ENCODE assay signal across 9 cellular contexts in genomic region chr13:33351324-33351723, GRCh38.
DNase-seq lines count a peak whose midpoint lies in the region; ATAC-seq and TF ChIP-seq lines count a peak whose summit lies in the region.
"Had no signal": no experiment of that assay in that cellular context is flagged by ENCODE, and none has a peak within 500 bp of the region (broad histone marks: within the 10 kb centered on the region; RNA-seq: fewer than 3 reads in every experiment).

No MANE protein-coding gene starts in this region.

- TF ChIP-seq CTCF in WTC11 (IDR thresholded peaks at IDR 0.05): no peak
- peak; percentile 39 for TF ChIP-seq CTCF in left ventricle myocardium inferior (IDR thresholded peaks at IDR 0.05; ENCODE audit: borderline replicate concordance)
- TF ChIP-seq CTCF in testis (IDR thresholded peaks at IDR 0.05): peak in 2 of 3 experiments; percentile 11 to 42

- TF ChIP-seq POLR2A in testis (IDR thresholded peaks at IDR 0.05): no peak

- intact Hi-C loops in left ventricle myocardium inferior (cut with micrococcal nuclease) (no loop called here), testis (cut with DNase I; ENCODE audit: low total_unique reads) (no loop called here)

- POLR2A ChIA-PET in WTC11 (lab: Charles Lee): no interaction called here

- H3K36me3 ChIP-seq in left ventricle myocardium inferior (no peaks in the 10 kb centered on the region), testis (ENCODE audit: low read depth, missing control alignments) (no peaks in the 10 kb centered on the region)

- peaks cover 65% of the 10 kb centered on the region for H3K4me1 ChIP-seq in left ventricle myocardium inferior
- no peaks in the 10 kb centered on the region for H3K4me1 ChIP-seq in testis

- peak overlapping the region; percentile 89 for H3K4me3 ChIP-seq in left ventricle myocardium inferior
- no peak overlapping the region for H3K4me3 ChIP-seq in testis

- peaks cover 33% of the 10 kb centered on the region for H3K27me3 Mint-ChIP-seq in WTC11 (ENCODE audit: low read depth)
- H3K27me3 Mint-ChIP-seq in activated naive CD4-positive, alpha-beta T cell treated with anti-CD3 and anti-CD28 coated beads, Interleukin-2, amount 10 ng/mL, durations not matched to agents 7 days and 5 days: peaks cover 41% of the 10 kb centered on the region

- H3K27ac ChIP-seq in left ventricle myocardium inferior (replicated peaks): peak overlapping the region; percentile 89
- H3K27ac ChIP-seq in testis: peak overlapping the region in 1 of 2 donors; percentile 90

- peak; percentile 13 for DNase-seq in HT1080 (ENCODE audit: low read depth)
- DNase-seq in WTC11 (ENCODE audit: low spot score): no peak
- no peak for DNase-seq in left ventricle myocardium inferior
- DNase-seq in testis: no peak
- no peak for DNase-seq in mesenteric fat pad (ENCODE audit: low spot score)
- DNase-seq in activated naive CD4-positive, alpha-beta T cell treated with anti-CD3 and anti-CD28 coated beads, Interleukin-2, amount 10 ng/mL, durations not matched to agents 7 days and 5 days: no peak
- DNase-seq: activated effector memory CD4-positive, alpha-beta T cell treated with Interleukin-2 at 50 U/mL for 16 hours had no signal

- peaks cover 7% of the 10 kb centered on the region for H3K4me1 Mint-ChIP-seq in WTC11
- no peaks in the 10 kb centered on the region for H3K4me1 Mint-ChIP-seq in activated naive CD4-positive, alpha-beta T cell treated with anti-CD3 and anti-CD28 coated beads, Interleukin-2, amount 10 ng/mL, durations not matched to agents 7 days and 5 days

- no peak overlapping the region for H3K27ac Mint-ChIP-seq in WTC11
- H3K27ac Mint-ChIP-seq in activated naive CD4-positive, alpha-beta T cell treated with anti-CD3 and anti-CD28 coated beads, Interleukin-2, amount 10 ng/mL, durations not matched to agents 7 days and 5 days: no peak overlapping the region

- CTCF ChIA-PET in WTC11 (lab: Charles Lee): interaction anchor here (1.4 kb wide), 1 partner anchor 123 kb away, joined by 3 read pairs; no protein-coding TSS in a partner anchor
- CTCF ChIA-PET in activated naive CD4-positive, alpha-beta T cell treated with anti-CD3 and anti-CD28 coated beads, Interleukin-2, amount 10 ng/mL, durations not matched to agents 7 days and 5 days (lab: Charles Lee): no interaction called here

- H3K9me3 Mint-ChIP-seq in WTC11: 0 out of 2 replicates have a peak, but pooled peaks cover under 1% of the 10 kb centered on the region
- H3K9me3 Mint-ChIP-seq in activated naive CD4-positive, alpha-beta T cell treated with anti-CD3 and anti-CD28 coated beads, Interleukin-2, amount 10 ng/mL, durations not matched to agents 7 days and 5 days: no peaks in the 10 kb centered on the region

- 23 to 27% methylated on average over 2 of the region's 2 CpGs for WGBS in testis, 2 donors

- H3K9me3 ChIP-seq in left ventricle myocardium inferior (replicated peaks) (no peaks in the 10 kb centered on the region), testis (no peaks in the 10 kb centered on the region)

- H3K27me3 ChIP-seq in left ventricle myocardium inferior (ENCODE audit: low read depth) (no peaks in the 10 kb centered on the region), testis (no peaks in the 10 kb centered on the region)

- H3K4me3 Mint-ChIP-seq in WTC11: peak overlapping the region; percentile 67
- H3K4me3 Mint-ChIP-seq in activated naive CD4-positive, alpha-beta T cell treated with anti-CD3 and anti-CD28 coated beads, Interleukin-2, amount 10 ng/mL, durations not matched to agents 7 days and 5 days: no peak overlapping the region

- H3K36me3 Mint-ChIP-seq in WTC11: no peaks in the 10 kb centered on the region
- H3K36me3 Mint-ChIP-seq in activated naive CD4-positive, alpha-beta T cell treated with anti-CD3 and anti-CD28 coated beads, Interleukin-2, amount 10 ng/mL, durations not matched to agents 7 days and 5 days: peaks cover 2% of the 10 kb centered on the region

- ATAC-seq in WTC11 (no peak), GM21825 (IDR thresholded peaks at IDR 0.05; ENCODE audit: unreplicated experiment) (no peak), HG03469 (IDR thresholded peaks at IDR 0.05; ENCODE audit: unreplicated experiment) (no peak)

TF ChIP-seq in WTC11, 78 proteins besides CTCF, POLR2A, EP300 and RAD21 (continues in another document):
- TF ChIP-seq ATF2 (CRISPR knock-in tag; IDR thresholded peaks at IDR 0.05; ENCODE audit: borderline replicate concordance, low read depth) (no peak), CREB1 (CRISPR knock-in tag; IDR thresholded peaks at IDR 0.05) (no peak), JAZF1 (CRISPR knock-in tag; IDR thresholded peaks at IDR 0.05) (no peak), JUN (CRISPR knock-in tag; IDR thresholded peaks at IDR 0.05) (no peak), ZMAT4 (CRISPR knock-in tag; IDR thresholded peaks at IDR 0.05) (no peak), E2F1 (CRISPR knock-in tag; IDR thresholded peaks at IDR 0.05) (no peak), E2F4 (CRISPR knock-in tag; IDR thresholded peaks at IDR 0.05; ENCODE audit: borderline replicate concordance, low read depth) (no peak), ZNF281 (CRISPR knock-in tag; IDR thresholded peaks at IDR 0.05) (no peak), FOXP4 (CRISPR knock-in tag; IDR thresholded peaks at IDR 0.05) (no peak), TP53 (CRISPR knock-in tag; IDR thresholded peaks at IDR 0.05) (no peak), RORB (CRISPR knock-in tag; IDR thresholded peaks at IDR 0.05) (no peak)
